In genomic region chr14:65032319-65032718, GRCh38 we compare ENCODE assay signal across 17 cellular contexts. TPM values are rescaled to one million over a fixed set of nuclear protein-coding genes. Genes with fewer than 3 reads are reported as not detected.
A peak's percentile ranks its signal among the peaks of the same experiment; 100 is the strongest.
DNase-seq lines count a peak whose midpoint lies in the region; ATAC-seq and TF ChIP-seq lines count a peak whose summit lies in the region.
"Had no signal": no experiment of that assay in that cellular context is flagged by ENCODE, and none has a peak within 500 bp of the region (broad histone marks: within the 10 kb centered on the region; RNA-seq: fewer than 3 reads in every experiment).

No MANE protein-coding gene starts in this region.

- H3K4me3 ChIP-seq in right cardiac atrium (ENCODE audit: low read length) (no peak overlapping the region), skeletal muscle tissue (ENCODE audit: low read length in 3 of 3) (no peak overlapping the region)
- H3K4me3 ChIP-seq: GM12878, K562 had no signal

- WGBS in right cardiac atrium = 65% methylated on average over 11 of the region's 11 CpGs

- peak overlapping the region; percentile 75 for H3K27ac ChIP-seq in right cardiac atrium (ENCODE audit: low read length)
- peak overlapping the region; percentile 32 for H3K27ac ChIP-seq in skeletal muscle tissue (ENCODE audit: low read depth, low read length)

- peaks cover 11 to 16% (median 13%) of the 10 kb centered on the region in 3 donors for H3K36me3 ChIP-seq in skeletal muscle tissue (ENCODE audit: control insufficient read depth in 3 of 3, insufficient read depth in 3 of 3, low read length in 3 of 3)

- TF ChIP-seq CTCF in GM20000 (IDR thresholded peaks at IDR 0.05; ENCODE audit: extremely low read depth, missing control alignments) = no peak

- DNase-seq in NCI-H2081 (lab: John Stamatoyannopoulos, UW) = peak; percentile 66 to 89
- peak; percentile 87 for DNase-seq in cerebellum (ENCODE audit: low spot score)
- DNase-seq in right cardiac atrium = peak; percentile 56 to 74 (median 72)
- DNase-seq in amygdala (lab: John Stamatoyannopoulos, UW) = no peak
- DNase-seq in GM20000 (ENCODE audit: low spot score) = no peak
- DNase-seq: ACHN; Calu3; CD4-positive, alpha-beta T cell; NCI-H1092; NCI-H1694; NCI-H446 treated with DMSO at 0.1 percent for 48 hours; NCI-H82 had no signal

- H3K4me1 ChIP-seq in right cardiac atrium (ENCODE audit: control insufficient read depth, insufficient read depth, low read length) (no peaks in the 10 kb centered on the region), skeletal muscle tissue (ENCODE audit: control insufficient read depth in 3 of 3, insufficient read depth in 3 of 3, low read length in 3 of 3) (peaks cover 8 to 18% (median 13%) of the 10 kb centered on the region in 3 donors)

- H3K9ac ChIP-seq in skeletal muscle tissue (ENCODE audit: low read depth in 1 of 3, low read length in 3 of 3) = peak overlapping the region in 1 of 3 donors; percentile 33

- intact Hi-C loops in right cardiac atrium (cut with DNase I) = no loop called here

- H3K27me3 ChIP-seq in right cardiac atrium (ENCODE audit: control insufficient read depth, insufficient read depth) = no peaks in the 10 kb centered on the region
- H3K27me3 ChIP-seq in skeletal muscle tissue (ENCODE audit: control insufficient read depth in 3 of 3, insufficient read depth in 3 of 3, low read length in 3 of 3) = no peaks in the 10 kb centered on the region

- ATAC-seq in right cardiac atrium (peak; percentile 85 to 88), GM18909 (IDR thresholded peaks at IDR 0.05; ENCODE audit: poor library complexity, unreplicated experiment) (no peak)
- ATAC-seq: GM12878, HCT116, K562 had no signal

- no peaks in the 10 kb centered on the region for H3K9me3 ChIP-seq in right cardiac atrium (ENCODE audit: control insufficient read depth, low read length)
- no peaks in the 10 kb centered on the region for H3K9me3 ChIP-seq in skeletal muscle tissue (ENCODE audit: control insufficient read depth in 3 of 3, low read length in 3 of 3)

RNA-seq across cellular contexts. Expression of gene FNTB, which starts 45.6 kb away (rescaled TPM):
- 17.7 TPM for total RNA-seq in cerebellum
- 10 to 100 TPM; 10.6 to 20.7 (median 15.3) TPM for total RNA-seq in right cardiac atrium
- 14.9 TPM for polyA plus RNA-seq in right cardiac atrium
- total RNA-seq in skeletal muscle tissue = 5.7 TPM

Comparison
In these comparisons a context has a peak if more than half of its experiments do, and no peak if none do; other contexts are left out.
1. DNase-seq: peak in NCI-H2081 (2 of 2), cerebellum (single experiment) and right cardiac atrium (3 of 3); none in amygdala (0 of 56) and GM20000 (single experiment).